In the genomic region with DNA sequence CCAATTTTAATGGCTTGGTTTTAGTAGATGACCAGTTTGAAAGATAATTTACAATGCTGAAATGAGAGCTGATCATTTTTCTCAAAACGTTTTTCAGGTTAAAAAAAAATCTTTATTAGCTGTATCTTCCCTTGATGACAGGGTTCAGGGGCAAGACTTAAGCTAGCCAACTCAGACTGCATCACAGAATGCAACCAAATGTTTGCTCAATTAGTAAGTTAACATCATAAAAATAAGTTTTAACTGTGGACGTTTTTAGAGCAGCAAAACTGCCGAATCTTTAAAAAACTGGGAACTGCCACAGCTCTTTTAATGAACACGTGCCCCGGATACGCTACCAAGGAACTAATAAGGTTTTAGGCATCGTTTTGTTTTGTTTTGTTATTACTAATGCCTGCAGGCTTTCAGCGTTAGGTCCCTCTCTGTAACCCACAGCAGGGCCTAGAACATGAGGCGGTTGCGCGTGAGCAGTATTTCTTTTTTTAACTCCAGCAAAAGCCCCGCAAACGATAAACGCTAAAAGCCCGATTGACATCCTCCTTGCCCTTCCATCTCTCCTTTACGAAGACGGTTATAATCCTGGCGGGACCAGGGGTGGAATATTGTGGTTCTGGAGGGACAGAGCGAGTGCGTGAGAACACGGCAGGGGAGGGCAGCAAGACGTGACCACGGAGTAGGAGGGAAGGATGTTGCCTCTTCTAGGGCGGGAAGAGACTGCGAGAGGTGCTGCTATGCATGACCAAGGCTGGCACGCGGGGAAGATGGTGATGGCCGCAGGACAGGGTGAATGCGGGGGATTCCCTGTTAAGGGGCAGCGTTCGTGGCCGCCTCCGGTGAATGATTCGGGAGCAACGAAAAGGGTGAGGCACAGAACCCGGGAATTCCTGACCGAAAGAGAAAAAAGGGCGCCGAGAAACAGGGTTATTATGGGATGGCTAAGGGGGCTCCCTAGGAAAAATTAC, we compare ENCODE assay signal across 8 cellular contexts. TPM values are rescaled to one million over a fixed set of nuclear protein-coding genes. Genes with fewer than 3 reads are reported as not detected.
DNase-seq lines count a peak whose midpoint lies in the region; ATAC-seq, FAIRE-seq and TF ChIP-seq lines count a peak whose summit lies in the region.

No MANE protein-coding gene starts in this region.

- TF ChIP-seq CTCF in H1 (IDR thresholded peaks at IDR 0.05; ENCODE audit: control extremely low read depth in 1 of 3, insufficient read depth in 1 of 3, low read depth in 1 of 3, low read length in 3 of 3): no peak

- peak overlapping the region; percentile 94 for H3K27ac ChIP-seq in H1 (ENCODE audit: low read depth, low read length)

- peak overlapping the region; percentile 92 for H3K4me3 Mint-ChIP-seq in activated CD8-positive, alpha-beta memory T cell treated with anti-CD3 and anti-CD28 coated beads, Interleukin-2, amount 10 ng/mL, durations not matched to agents 7 days and 5 days

- H3K9me3 ChIP-seq in H1 (ENCODE audit: insufficient read depth in 2 of 2, low read depth in 1 of 2, low read length in 1 of 2): no peaks in the 10 kb centered on the region

- TF ChIP-seq RAD21 in H1 (IDR thresholded peaks at IDR 0.05 in 1 of 2, conservative IDR thresholded peaks at IDR 0.05 in 1 of 2; ENCODE audit: low read depth in 2 of 2, low read length in 2 of 2): no peak

- no peak for TF ChIP-seq EP300 in H1 (IDR thresholded peaks at IDR 0.05; ENCODE audit: borderline replicate concordance in 1 of 2, low read depth in 2 of 2, low read length in 2 of 2)

- peak overlapping the region; percentile 84; the same call in 1 of the 2 replicates for H2AK5ac ChIP-seq in H1 (ENCODE audit: low read depth, low read length)

- peak; percentile 22 for ATAC-seq in HG02870 (IDR thresholded peaks at IDR 0.05; ENCODE audit: unreplicated experiment)
- peak; percentile 46 for ATAC-seq in activated CD8-positive, alpha-beta memory T cell treated with anti-CD3 and anti-CD28 coated beads, Interleukin-2, amount 10 ng/mL, durations not matched to agents 7 days and 5 days
- no peak for ATAC-seq in GM21576 (IDR thresholded peaks at IDR 0.05; ENCODE audit: unreplicated experiment)

- no peaks in the 10 kb centered on the region for H3K27me3 Mint-ChIP-seq in activated CD8-positive, alpha-beta memory T cell treated with anti-CD3 and anti-CD28 coated beads, Interleukin-2, amount 10 ng/mL, durations not matched to agents 7 days and 5 days

- no peaks in the 10 kb centered on the region for H3K27me3 ChIP-seq in H1 (replicated peaks in 1 of 4; ENCODE audit: control insufficient read depth in 3 of 4, extremely low read depth in 1 of 4, insufficient read depth in 3 of 4, low read length in 3 of 4)

- peak overlapping the region; percentile 98 to 100 (median 99) for H3K4me3 ChIP-seq in H1 (ENCODE audit: extremely low read depth in 1 of 4, insufficient read depth in 2 of 4, low read depth in 3 of 4, low read length in 4 of 4)

- peak overlapping the region; percentile 97; the same call in 1 of the 2 replicates for H4K8ac ChIP-seq in H1 (ENCODE audit: extremely low read depth, insufficient read depth, low read length)

- peaks cover 0 to 3% (median 0%) of the 10 kb centered on the region in 4 experiments; a peak in 3 of 7 replicates for H3K4me1 ChIP-seq in H1 (replicated peaks in 1 of 4; ENCODE audit: control insufficient read depth in 3 of 4, insufficient read depth in 4 of 4, low read length in 3 of 4)

- peak overlapping the region; percentile 96 for H3K27ac Mint-ChIP-seq in activated CD8-positive, alpha-beta memory T cell treated with anti-CD3 and anti-CD28 coated beads, Interleukin-2, amount 10 ng/mL, durations not matched to agents 7 days and 5 days

- peak overlapping the region; percentile 88 for H2BK5ac ChIP-seq in H1 (ENCODE audit: low read depth, low read length)

- no peak overlapping the region for H3K4ac ChIP-seq in H1 (replicated peaks; ENCODE audit: insufficient read length, low read depth, low read length)

- no peaks in the 10 kb centered on the region for H3K9me3 Mint-ChIP-seq in activated CD8-positive, alpha-beta memory T cell treated with anti-CD3 and anti-CD28 coated beads, Interleukin-2, amount 10 ng/mL, durations not matched to agents 7 days and 5 days (ENCODE audit: low read depth)

- CTCF ChIA-PET in activated CD8-positive, alpha-beta memory T cell treated with anti-CD3 and anti-CD28 coated beads, Interleukin-2, amount 10 ng/mL, durations not matched to agents 7 days and 5 days (lab: Charles Lee): interaction anchor here (1.3 kb wide), 1 partner anchor 13 kb away, joined by 4 read pairs; no protein-coding TSS in a partner anchor
- CTCF ChIA-PET in H1 (lab: Charles Lee; ENCODE audit: partially characterized antibody): interaction anchor here (0.7 to 1.1 kb wide), 3 partner anchors 21 to 279 kb away, joined by 3 read pairs; no protein-coding TSS in a partner anchor

- 0 out of 2 replicates have a peak overlapping the region, but pooled peaks have one; percentile 3 for H2AFZ ChIP-seq in H1 (ENCODE audit: low read length)

- peak overlapping the region; percentile 74 to 96 for H3K4me2 ChIP-seq in H1 (ENCODE audit: insufficient read depth in 1 of 2, low read depth in 2 of 2, low read length in 2 of 2)

- H2BK120ac ChIP-seq in H1 (replicated peaks; ENCODE audit: low read depth, low read length): no peak overlapping the region

- peaks cover 3 to 7% of the 10 kb centered on the region in 2 experiments for H4K20me1 ChIP-seq in H1 (replicated peaks in 1 of 2; ENCODE audit: control insufficient read depth in 1 of 2, insufficient read depth in 2 of 2, low read length in 2 of 2)

- H2BK20ac ChIP-seq in H1 (ENCODE audit: low read length): no peak overlapping the region

- no peak overlapping the region for H2BK15ac ChIP-seq in H1 (ENCODE audit: low read length)

- WGBS in H1 (ENCODE audit: extremely low coverage in 1 of 2, insufficient coverage in 1 of 2, insufficient read length in 1 of 2, insufficient replicate concordance in 2 of 2, low coverage in 1 of 2, low lambda C conversion rate in 2 of 2, missing lambda C conversion rate in 1 of 2), 2 experiments: 2% methylated on average over 39 of the region's 39 CpGs; no CpG with 5 or more reads in 1 of the 2 experiments

- POLR2A ChIA-PET in H1 (lab: Charles Lee; ENCODE audit: partially characterized antibody): interaction anchor here (0.7 to 1.5 kb wide), 16 partner anchors 11 to 226 kb away, joined by 3 to 7 read pairs (median 3); a partner anchor contains a TSS

- H3K79me2 ChIP-seq in H1 (ENCODE audit: control insufficient read depth in 1 of 2, insufficient read depth in 2 of 2, low read length in 2 of 2): peaks cover 18 to 56% of the 10 kb centered on the region in 2 experiments

- no peak overlapping the region for H2BK12ac ChIP-seq in H1 (ENCODE audit: low read depth, low read length)

- H3K4me1 Mint-ChIP-seq in activated CD8-positive, alpha-beta memory T cell treated with anti-CD3 and anti-CD28 coated beads, Interleukin-2, amount 10 ng/mL, durations not matched to agents 7 days and 5 days: peaks cover 43% of the 10 kb centered on the region

- peak in 1 of 2 experiments; percentile 23; a peak in 2 of 3 replicates for TF ChIP-seq POLR2A in H1 (IDR thresholded peaks at IDR 0.05; ENCODE audit: control extremely low read depth in 1 of 2, low read depth in 2 of 2, low read length in 2 of 2)

- FAIRE-seq in H1 (lab: Jason Lieb, UNC): no peak

- peak overlapping the region; percentile 80 for H3K56ac ChIP-seq in H1 (replicated peaks; ENCODE audit: insufficient read length, low read depth, low read length)

- DNase-seq in DMS 273 (lab: John Stamatoyannopoulos, UW; ENCODE audit: unreplicated experiment): peak; percentile 63
- peak; percentile 35 for DNase-seq in NCI-H748 treated with DMSO at 0.1 percent for 48 hours (lab: John Stamatoyannopoulos, UW)
- peak; percentile 74 for DNase-seq in activated CD8-positive, alpha-beta memory T cell treated with anti-CD3 and anti-CD28 coated beads, Interleukin-2, amount 10 ng/mL, durations not matched to agents 7 days and 5 days
- no peak for DNase-seq in H1 (ENCODE audit: low read depth in 1 of 2, low spot score in 2 of 2)
- DNase-seq in middle frontal gyrus (ENCODE audit: extremely low spot score, low spot score): peak; percentile 4
- DNase-seq in stimulated activated CD8-positive, alpha-beta memory T cell treated with anti-CD3 and anti-CD28 coated beads, Interleukin-4, amount 100 ng/mL, for 24 hours (ENCODE audit: low read depth): peak; percentile 26

- peaks cover 0 to 28% (median 14%) of the 10 kb centered on the region in 4 experiments; a peak in 7 of 8 replicates for H3K36me3 ChIP-seq in H1 (ENCODE audit: control insufficient read depth in 2 of 4, insufficient read depth in 4 of 4, low read length in 3 of 4)

- H3K14ac ChIP-seq in H1 (ENCODE audit: insufficient read length): no peak overlapping the region

- H3K18ac ChIP-seq in H1 (ENCODE audit: extremely low read depth, low read length): peak overlapping the region; percentile 44

- peaks cover 8% of the 10 kb centered on the region; the same call in 1 of the 2 replicates for H3K23me2 ChIP-seq in H1 (ENCODE audit: low read depth, low read length)

- H4K5ac ChIP-seq in H1 (ENCODE audit: insufficient read length, low read depth, low read length): peak overlapping the region; percentile 14

- peaks cover 30% of the 10 kb centered on the region for H3K36me3 Mint-ChIP-seq in activated CD8-positive, alpha-beta memory T cell treated with anti-CD3 and anti-CD28 coated beads, Interleukin-2, amount 10 ng/mL, durations not matched to agents 7 days and 5 days

- peak overlapping the region; percentile 36 for H4K91ac ChIP-seq in H1 (replicated peaks; ENCODE audit: insufficient read length, low read length)

- H3K9ac ChIP-seq in H1 (replicated peaks in 1 of 4; ENCODE audit: extremely low read depth in 1 of 4, low read depth in 3 of 4, low read length in 3 of 4): peak overlapping the region; percentile 95 to 99 (median 97)

- no peak overlapping the region for H3K23ac ChIP-seq in H1 (ENCODE audit: insufficient read length)

- H3K79me1 ChIP-seq in H1 (ENCODE audit: low read depth, low read length): peaks cover 3% of the 10 kb centered on the region; the same call in 1 of the 2 replicates

TF ChIP-seq in H1, 55 proteins besides CTCF, POLR2A, EP300 and RAD21 (continues in another document):
- TF ChIP-seq TBP (IDR thresholded peaks at IDR 0.05; ENCODE audit: low read depth, low read length) (no peak), POLR2AphosphoS5 (IDR thresholded peaks at IDR 0.05; ENCODE audit: low read depth, low read length) (peak; percentile 79)

RNA-seq across cellular contexts. Expression of a gene that starts 0.7 kb away (rescaled TPM):
- 100 to 1,000 TPM; 130 to 151 TPM for total RNA-seq in activated CD8-positive, alpha-beta memory T cell treated with anti-CD3 and anti-CD28 coated beads, Interleukin-2, amount 10 ng/mL, durations not matched to agents 7 days and 5 days
- 201 and 209 TPM in 2 replicates for total RNA-seq in H1 (2021; fragmentation: NEBNext Ultra II Directional; extraction: Animal tissue kit (Norgen Biotek cat#: 25700))
- 93.1 and 138 TPM in 2 replicates for polyA plus RNA-seq in H1 (2011; rRNA removed)
- 133 TPM for polyA plus RNA-seq in H1 (2011; cell fraction: cytosol; rRNA removed)
- polyA plus RNA-seq in H1 (2011; cell fraction: nucleus; rRNA removed): 101 TPM
- polyA plus RNA-seq in H1 (2012, experiment 1 of 2): 170 to 199 TPM (median 181 TPM) in 4 replicates
- 18.0 TPM for polyA plus RNA-seq in H1 (2012, experiment 2 of 2)
- polyA plus RNA-seq in H1 (2013, experiment 1 of 2): 138 TPM
- polyA plus RNA-seq in H1 (2013, experiment 2 of 2): 140 TPM
- polyA minus RNA-seq in H1 (2011; rRNA and poly(A)+ RNA removed): 155 and 167 TPM in 2 replicates
- polyA minus RNA-seq in H1 (2011; cell fraction: cytosol; rRNA and poly(A)+ RNA removed): 84.6 TPM
- 119 TPM for polyA minus RNA-seq in H1 (2011; cell fraction: nucleus; rRNA and poly(A)+ RNA removed)

Comparison
In these comparisons a context has a peak if more than half of its experiments do, and no peak if none do; other contexts are left out.
1. DNase-seq: peak in DMS 273 (single experiment), NCI-H748 treated with DMSO at 0.1 percent for 48 hours (single experiment), activated CD8-positive, alpha-beta memory T cell treated with anti-CD3 and anti-CD28 coated beads, Interleukin-2, amount 10 ng/mL, durations not matched to agents 7 days and 5 days (single experiment), middle frontal gyrus (single experiment) and stimulated activated CD8-positive, alpha-beta memory T cell treated with anti-CD3 and anti-CD28 coated beads, Interleukin-4, amount 100 ng/mL, for 24 hours (single experiment); none in H1 (0 of 2).